11 cellular contexts compared by ENCODE assay signal in the genomic region with DNA sequence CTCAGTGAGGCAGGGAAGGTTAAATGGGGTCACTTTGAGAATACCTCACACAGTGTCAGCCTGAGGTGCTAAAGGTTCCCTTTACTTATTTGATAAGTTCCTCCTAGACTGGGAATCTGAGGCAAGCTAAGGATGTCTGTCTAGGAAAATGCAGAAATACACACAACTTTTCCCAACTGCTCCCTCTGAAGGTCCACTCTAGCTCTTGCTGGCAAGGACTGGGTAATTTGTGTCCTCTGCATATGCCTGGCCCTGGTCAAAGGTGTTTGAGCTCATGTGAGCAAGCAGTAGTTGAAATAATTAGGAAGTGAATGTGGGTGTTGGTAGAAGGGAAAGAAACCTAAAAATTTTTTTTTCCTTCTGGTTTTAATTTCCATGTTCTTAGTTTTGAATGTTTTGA. TPM values are rescaled to one million over a fixed set of nuclear protein-coding genes. Genes with fewer than 3 reads are reported as not detected.
DNase-seq lines count a peak whose midpoint lies in the region; ATAC-seq and TF ChIP-seq lines count a peak whose summit lies in the region.
"Had no signal": no experiment of that assay in that cellular context is flagged by ENCODE, and none has a peak within 500 bp of the region (broad histone marks: within the 10 kb centered on the region; RNA-seq: fewer than 3 reads in every experiment).

No MANE protein-coding gene starts in this region.

- no peaks in the 10 kb centered on the region for H4K20me1 ChIP-seq in osteoblast (ENCODE audit: insufficient read depth, low read length)

- H3K79me2 ChIP-seq in osteoblast (ENCODE audit: insufficient read depth, low read length) = peaks cover 52% of the 10 kb centered on the region

- peak overlapping the region; percentile 86 for H2AFZ ChIP-seq in osteoblast (ENCODE audit: low read length)

- peak overlapping the region; percentile 24 to 50 (median 44) for H3K4me3 ChIP-seq in esophagus muscularis mucosa
- peak overlapping the region; percentile 81 for H3K4me3 ChIP-seq in osteoblast (ENCODE audit: insufficient read depth, low read length)
- H3K4me3 ChIP-seq: prostate gland had no signal

- H3K9me3 ChIP-seq in esophagus muscularis mucosa = no peaks in the 10 kb centered on the region
- no peaks in the 10 kb centered on the region for H3K9me3 ChIP-seq in osteoblast (ENCODE audit: low read depth, low read length)
- H3K9me3 ChIP-seq: prostate gland had no signal

- TF ChIP-seq EP300 in esophagus muscularis mucosa (IDR thresholded peaks at IDR 0.05) = no peak

- H3K27me3 ChIP-seq in esophagus muscularis mucosa (no peaks in the 10 kb centered on the region), osteoblast (ENCODE audit: insufficient read depth, low read length) (no peaks in the 10 kb centered on the region)

- H3K4me2 ChIP-seq in osteoblast (ENCODE audit: insufficient read depth, low read length) = peak overlapping the region; percentile 94

- H3K27ac ChIP-seq in esophagus muscularis mucosa (replicated peaks in 1 of 4) (peak overlapping the region; percentile 25 to 56 (median 40)), osteoblast (ENCODE audit: low read depth, low read length) (peak overlapping the region; percentile 63)
- H3K27ac ChIP-seq: HL-60 had no signal

- peaks cover 7 to 21% (median 19%) of the 10 kb centered on the region in 4 donors for H3K4me1 ChIP-seq in esophagus muscularis mucosa
- peaks cover 12% of the 10 kb centered on the region for H3K4me1 ChIP-seq in osteoblast (ENCODE audit: insufficient read depth, low read length)
- H3K4me1 ChIP-seq: prostate gland had no signal

- TF ChIP-seq POLR2A in esophagus muscularis mucosa (IDR thresholded peaks at IDR 0.05; ENCODE audit: low read depth) = no peak

- no peak for ATAC-seq in GM21515 (IDR thresholded peaks at IDR 0.05; ENCODE audit: unreplicated experiment)
- ATAC-seq in HG03025 (IDR thresholded peaks at IDR 0.05; ENCODE audit: low FRiP score, unreplicated experiment) = no peak

- H3K36me3 ChIP-seq in esophagus muscularis mucosa (peaks cover 0 to 13% (median 0%) of the 10 kb centered on the region in 4 donors), osteoblast (ENCODE audit: insufficient read depth, low read length) (no peaks in the 10 kb centered on the region)
- H3K36me3 ChIP-seq: prostate gland had no signal

- no peak for TF ChIP-seq CTCF in esophagus muscularis mucosa (IDR thresholded peaks at IDR 0.05)
- peak; percentile 48 for TF ChIP-seq CTCF in osteoblast (IDR thresholded peaks at IDR 0.05; ENCODE audit: extremely low read depth, low read depth, low read length)

- intact Hi-C loops in esophagus muscularis mucosa (cut with DNase I) = no loop called here

- DNase-seq in DMS114 treated with DMSO at 0.1 percent for 48 hours (lab: John Stamatoyannopoulos, UW; ENCODE audit: unreplicated experiment) = peak; percentile 20
- peak; percentile 1 for DNase-seq in NCI-H2196 treated with DMSO at 0.1 percent for 48 hours (lab: John Stamatoyannopoulos, UW; ENCODE audit: unreplicated experiment)
- no peak for DNase-seq in esophagus muscularis mucosa (ENCODE audit: extremely low spot score)
- DNase-seq in osteoblast (ENCODE audit: insufficient read length, low spot score, missing footprints) = peak; percentile 76
- no peak for DNase-seq in SHP77 treated with DMSO at 0.1 percent for 48 hours (lab: John Stamatoyannopoulos, UW)
- no peak for DNase-seq in activated gamma-delta T cell (lab: John Stamatoyannopoulos, UW)
- DNase-seq: T-helper 9 cell had no signal

RNA-seq across cellular contexts. Expression of a gene that starts 21.3 kb away (rescaled TPM):
- total RNA-seq in esophagus muscularis mucosa (10 to 100 TPM in 3 of 4 donors, 1 to 10 TPM in 1; 9.6 to 13.6 (median 11.9) TPM), osteoblast (5.1 and 10.3 TPM in 2 replicates)

Comparison
In these comparisons a context has a peak if more than half of its experiments do, and no peak if none do; other contexts are left out.
1. DNase-seq: peak in DMS114 treated with DMSO at 0.1 percent for 48 hours (single experiment), NCI-H2196 treated with DMSO at 0.1 percent for 48 hours (single experiment) and osteoblast (single experiment); none in esophagus muscularis mucosa (single experiment), SHP77 treated with DMSO at 0.1 percent for 48 hours (single experiment) and activated gamma-delta T cell (single experiment).